ENCODE assay signal across 8 cellular contexts in genomic region chr5:1799602-1800469, GRCh38. TPM values are rescaled to one million over a fixed set of nuclear protein-coding genes. Genes with fewer than 3 reads are reported as not detected.
A peak's percentile ranks its signal among the peaks of the same experiment; 100 is the strongest.
DNase-seq lines count a peak whose midpoint lies in the region; ATAC-seq, FAIRE-seq and TF ChIP-seq lines count a peak whose summit lies in the region.

Gene MRPL36, minus strand, starts transcription at chr5:1799837. Its CDS starts 902 bp downstream, at chr5:1798935.

- TF ChIP-seq CTCF in A549 (IDR thresholded peaks at IDR 0.05) (no peak), WERI-Rb-1 (IDR thresholded peaks at IDR 0.05; ENCODE audit: low read depth, low read length) (no peak)

- H3K4me2 ChIP-seq in A549 (peak within 1 kb of the TSS; percentile 99), skeletal muscle satellite cell (ENCODE audit: low read length) (peak within 1 kb of the TSS; percentile 96)

- CTCF ChIA-PET in A549 (lab: Yijun Ruan, JAX): interaction anchor here (1.2 to 1.5 kb wide), 2 partner anchors 21 to 131 kb away, joined by 3 to 4 read pairs; no protein-coding TSS in a partner anchor

- FAIRE-seq in A549 (lab: Jason Lieb, UNC): no peak

- H3K27ac ChIP-seq in A549 (peak within 1 kb of the TSS; percentile 87 to 94), WERI-Rb-1 (peak within 1 kb of the TSS; percentile 82), iPS-18a (ENCODE audit: low read length) (peak within 1 kb of the TSS; percentile 82)

- H3K4me1 ChIP-seq in A549: peaks cover 10% of the 10 kb centered on the region; the same call in 2 of the 3 replicates
- H3K4me1 ChIP-seq in iPS-18a (ENCODE audit: control insufficient read depth, low read depth, low read length): peaks cover 3% of the 10 kb centered on the region
- H3K4me1 ChIP-seq in skeletal muscle satellite cell (ENCODE audit: control insufficient read depth, insufficient read depth, low read length): peaks cover 44% of the 10 kb centered on the region

- ATAC-seq in A549 (peak; percentile 74 to 91), GM18868 (IDR thresholded peaks at IDR 0.05; ENCODE audit: unreplicated experiment) (peak; percentile 49), HG03135 (IDR thresholded peaks at IDR 0.05; ENCODE audit: unreplicated experiment) (peak; percentile 45)

- DNase-seq in A549 (ENCODE audit: low read depth in 1 of 2, low spot score in 1 of 2) (peak; percentile 91 to 94), NCI-H2227 treated with DMSO at 0.1 percent for 48 hours (lab: John Stamatoyannopoulos, UW) (peak; percentile 86), WERI-Rb-1 (peak; percentile 96), T47D (ENCODE audit: low read depth in 1 of 2, low spot score in 1 of 2) (peak; percentile 93 to 95)

- H3K36me3 ChIP-seq in WERI-Rb-1 (peaks cover 49% of the 10 kb centered on the region), iPS-18a (ENCODE audit: control insufficient read depth, low read depth, low read length) (peaks cover 41% of the 10 kb centered on the region), skeletal muscle satellite cell (ENCODE audit: insufficient read depth, low read length) (peaks cover 44% of the 10 kb centered on the region)

- H3K27me3 ChIP-seq in WERI-Rb-1 (ENCODE audit: insufficient read depth, low read depth, severe bottlenecking) (no peaks in the 10 kb centered on the region), iPS-18a (ENCODE audit: control insufficient read depth, insufficient read depth, low read length) (no peaks in the 10 kb centered on the region), skeletal muscle satellite cell (ENCODE audit: control insufficient read depth, insufficient read depth, low read length) (no peaks in the 10 kb centered on the region)

- H3K9me3 ChIP-seq in A549 (no peaks in the 10 kb centered on the region), WERI-Rb-1 (ENCODE audit: severe bottlenecking) (no peaks in the 10 kb centered on the region), iPS-18a (ENCODE audit: control insufficient read depth, low read depth, low read length) (no peaks in the 10 kb centered on the region), skeletal muscle satellite cell (replicated peaks; ENCODE audit: low read length) (no peaks in the 10 kb centered on the region)

- in situ Hi-C loops in T47D (cut with HindIII; ENCODE audit: low pct_unique_long_range_greater_than_20kb, low sequenced_read_pairs): no loop called here

- TF ChIP-seq POLR2A in A549 (IDR thresholded peaks at IDR 0.05; ENCODE audit: low read length): peak; percentile 85

- peak within 1 kb of the TSS; percentile 75 for H3K4me3 ChIP-seq in A549
- H3K4me3 ChIP-seq in WERI-Rb-1 (ENCODE audit: low read depth, low read length): peak within 1 kb of the TSS; percentile 73
- peak within 1 kb of the TSS; percentile 82 for H3K4me3 ChIP-seq in iPS-18a (ENCODE audit: low read length)
- peak within 1 kb of the TSS; percentile 99 for H3K4me3 ChIP-seq in skeletal muscle satellite cell (ENCODE audit: low read length)

- H3K9ac ChIP-seq in iPS-18a (ENCODE audit: low read length): peak within 1 kb of the TSS; percentile 91
- H3K9ac ChIP-seq in skeletal muscle satellite cell (ENCODE audit: low read depth, low read length): peak within 1 kb of the TSS; percentile 97

- TF ChIP-seq EP300 in A549 (IDR thresholded peaks at IDR 0.05): no peak

- 3% methylated on average over 42 of the region's 68 CpGs for WGBS in A549 (ENCODE audit: missing lambda C conversion rate)

- POLR2A ChIA-PET in A549 (lab: Yijun Ruan, JAX): interaction anchor here (0.9 kb wide), 1 partner anchor 36 kb away, joined by 3 read pairs; no protein-coding TSS in a partner anchor

- TF ChIP-seq RAD21 in A549 (conservative IDR thresholded peaks at IDR 0.05 in 1 of 2, IDR thresholded peaks at IDR 0.05 in 1 of 2): no peak

TF ChIP-seq in A549, 52 proteins besides CTCF, POLR2A, EP300 and RAD21:
- TF ChIP-seq RNF2 (IDR thresholded peaks at IDR 0.05; ENCODE audit: borderline replicate concordance, low read depth) (no peak), ESRRA (IDR thresholded peaks at IDR 0.05; ENCODE audit: borderline replicate concordance, low read length) (no peak), USF2 (IDR thresholded peaks at IDR 0.05) (peak; percentile 96), MAX (IDR thresholded peaks at IDR 0.05) (peak; percentile 81), MYC (IDR thresholded peaks at IDR 0.05; ENCODE audit: borderline replicate concordance, low read length) (0 out of 2 replicates have a peak, but pooled peaks have one; percentile 22), TP53 (CRISPR knock-in tag; IDR thresholded peaks at IDR 0.05) (no peak), RCOR1 (IDR thresholded peaks at IDR 0.05; ENCODE audit: low read depth, low read length) (no peak), CEBPB (IDR thresholded peaks at IDR 0.05) (no peak), EHMT2 (IDR thresholded peaks at IDR 0.05; ENCODE audit: low read depth) (no peak), ZNF302 (CRISPR knock-in tag; IDR thresholded peaks at IDR 0.05) (no peak), NPAS2 (CRISPR knock-in tag; IDR thresholded peaks at IDR 0.05; ENCODE audit: borderline replicate concordance) (peak; percentile 76; the same call in 1 of the 2 replicates), PBX3 (IDR thresholded peaks at IDR 0.05) (peak; percentile 54; the same call in 1 of the 2 replicates), JUN (IDR thresholded peaks at IDR 0.05) (peak in 1 of 2 experiments; percentile 87; a peak in 4 of 5 replicates), PHF8 (IDR thresholded peaks at IDR 0.05; ENCODE audit: borderline replicate concordance, low read depth) (peak; percentile 8; the same call in 1 of the 2 replicates)
- TF ChIP-seq, protein P1, sequence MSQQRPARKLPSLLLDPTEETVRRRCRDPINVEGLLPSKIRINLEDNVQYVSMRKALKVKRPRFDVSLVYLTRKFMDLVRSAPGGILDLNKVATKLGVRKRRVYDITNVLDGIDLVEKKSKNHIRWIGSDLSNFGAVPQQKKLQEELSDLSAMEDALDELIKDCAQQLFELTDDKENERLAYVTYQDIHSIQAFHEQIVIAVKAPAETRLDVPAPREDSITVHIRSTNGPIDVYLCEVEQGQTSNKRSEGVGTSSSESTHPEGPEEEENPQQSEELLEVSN (IDR thresholded peaks at IDR 0.05; ENCODE audit: borderline replicate concordance, low read depth): peak; percentile 61
- TF ChIP-seq, protein P2, sequence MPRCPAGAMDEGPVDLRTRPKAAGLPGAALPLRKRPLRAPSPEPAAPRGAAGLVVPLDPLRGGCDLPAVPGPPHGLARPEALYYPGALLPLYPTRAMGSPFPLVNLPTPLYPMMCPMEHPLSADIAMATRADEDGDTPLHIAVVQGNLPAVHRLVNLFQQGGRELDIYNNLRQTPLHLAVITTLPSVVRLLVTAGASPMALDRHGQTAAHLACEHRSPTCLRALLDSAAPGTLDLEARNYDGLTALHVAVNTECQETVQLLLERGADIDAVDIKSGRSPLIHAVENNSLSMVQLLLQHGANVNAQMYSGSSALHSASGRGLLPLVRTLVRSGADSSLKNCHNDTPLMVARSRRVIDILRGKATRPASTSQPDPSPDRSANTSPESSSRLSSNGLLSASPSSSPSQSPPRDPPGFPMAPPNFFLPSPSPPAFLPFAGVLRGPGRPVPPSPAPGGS (IDR thresholded peaks at IDR 0.05): peak; percentile 52; the same call in 1 of the 3 replicates

RNA-seq across cellular contexts. Expression of gene MRPL36, which starts in this region (rescaled TPM):
- polyA plus RNA-seq in A549 (2011; rRNA removed): 124 and 127 TPM in 2 replicates
- polyA plus RNA-seq in A549 (2012; cell fraction: cytosol; rRNA removed): 158 and 167 TPM in 2 replicates
- 84.2 and 85.1 TPM in 2 replicates for polyA plus RNA-seq in A549 (2012; cell fraction: nucleus; rRNA removed)
- 111 to 120 TPM (median 114 TPM) in 3 replicates for polyA plus RNA-seq in A549 (2017; fragmentation: RNase III; extraction: RNeasy Plus Mini Kit Qiagen cat#74134 plus additional on column Dnase treatment)
- 50.1 and 55.3 TPM in 2 replicates for polyA minus RNA-seq in A549 (2011; rRNA and poly(A)+ RNA removed)
- total RNA-seq in skeletal muscle satellite cell (2012; rRNA removed): 54.8 and 71.0 TPM in 2 replicates

Comparison
In these comparisons a context has a peak if more than half of its experiments do, and no peak if none do; other contexts are left out.
1. Peak in every context shown above with its lines: DNase-seq, ATAC-seq, H3K4me3 ChIP-seq and H3K27ac ChIP-seq.